25 cellular contexts compared by ENCODE assay signal in genomic region chr6:167708501-167709094, GRCh38.
A peak's percentile ranks its signal among the peaks of the same experiment; 100 is the strongest.
DNase-seq lines count a peak whose midpoint lies in the region; ATAC-seq and TF ChIP-seq lines count a peak whose summit lies in the region.
"Had no signal": no experiment of that assay in that cellular context is flagged by ENCODE, and none has a peak within 500 bp of the region (broad histone marks: within the 10 kb centered on the region; RNA-seq: fewer than 3 reads in every experiment).

No MANE protein-coding gene starts in this region.

- CTCF ChIA-PET in SK-N-SH (lab: Yijun Ruan, JAX) = interaction anchor here (2.1 kb wide), 1 partner anchor 9 kb away, joined by 6 read pairs; no protein-coding TSS in a partner anchor

- peaks cover 7% of the 10 kb centered on the region for H3K9me3 Mint-ChIP-seq in glutamatergic neuron (ENCODE audit: unreplicated experiment)

- no peaks in the 10 kb centered on the region for H3K9me2 ChIP-seq in SK-N-SH

- POLR2A ChIA-PET in SK-N-SH (lab: Yijun Ruan, JAX) = interaction anchor here (0.7 kb wide), 1 partner anchor 24 kb away, joined by 3 read pairs; no protein-coding TSS in a partner anchor

- H3K27me3 ChIP-seq in SK-N-SH (ENCODE audit: insufficient read depth) = no peaks in the 10 kb centered on the region
- peaks cover 0 to 79% (median 11%) of the 10 kb centered on the region in 7 donors for H3K27me3 ChIP-seq in spleen (replicated peaks in 1 of 7)

- peaks cover 28% of the 10 kb centered on the region for H3K4me1 Mint-ChIP-seq in glutamatergic neuron (ENCODE audit: low read depth, unreplicated experiment)

- intact Hi-C loops in spleen (cut with DNase I; ENCODE audit: low total_unique reads) = no loop called here

- no peaks in the 10 kb centered on the region for H4K20me1 ChIP-seq in SK-N-SH (ENCODE audit: insufficient read depth)

- H3K27ac Mint-ChIP-seq in glutamatergic neuron (ENCODE audit: unreplicated experiment) = peak overlapping the region; percentile 2
- H3K27ac Mint-ChIP-seq: B cell; CD8-positive, alpha-beta memory T cell; HFFc6 had no signal

- H3K4me3 Mint-ChIP-seq in glutamatergic neuron (ENCODE audit: unreplicated experiment) = no peak overlapping the region
- H3K4me3 Mint-ChIP-seq: B cell; CD14-positive monocyte; CD8-positive, alpha-beta memory T cell; HFFc6 had no signal

- TF ChIP-seq RAD21 in SK-N-SH (IDR thresholded peaks at IDR 0.05; ENCODE audit: low read length) = no peak

- no peaks in the 10 kb centered on the region for H3K36me3 Mint-ChIP-seq in glutamatergic neuron (ENCODE audit: unreplicated experiment)
- H3K36me3 Mint-ChIP-seq: CD14-positive monocyte; CD8-positive, alpha-beta memory T cell had no signal

- no peak overlapping the region for H3K4me2 ChIP-seq in SK-N-SH

- H3K27ac ChIP-seq in SK-N-SH (ENCODE audit: low read depth in 2 of 2, low read length in 1 of 2) = no peak overlapping the region
- no peak overlapping the region for H3K27ac ChIP-seq in spleen
- H3K27ac ChIP-seq: 22Rv1, SJSA1 had no signal

- H3K4me1 ChIP-seq in SK-N-SH (ENCODE audit: control insufficient read depth in 1 of 2, insufficient read depth in 2 of 2, low read depth in 1 of 2, low read length in 1 of 2) = peaks cover 0 to 4% of the 10 kb centered on the region in 2 experiments; a peak in 1 of 4 replicates
- H3K4me1 ChIP-seq in spleen = peaks cover 0 to 44% (median 10%) of the 10 kb centered on the region in 6 donors

- H3K9ac ChIP-seq in SK-N-SH = no peak overlapping the region

- H2AFZ ChIP-seq in SK-N-SH (ENCODE audit: low read depth) = no peak overlapping the region

- TF ChIP-seq EP300 in SK-N-SH (IDR thresholded peaks at IDR 0.05; ENCODE audit: borderline replicate concordance in 1 of 2, low read depth in 1 of 2, low read length in 1 of 2) = no peak

- H3K27me3 Mint-ChIP-seq in glutamatergic neuron (ENCODE audit: unreplicated experiment) = peaks cover 3% of the 10 kb centered on the region

- WGBS in SK-N-SH (ENCODE audit: low lambda C conversion rate) = 51% methylated on average over 14 of the region's 15 CpGs
- 72 to 84% (median 78%) methylated on average over 15 of the region's 15 CpGs for WGBS in spleen, 5 donors

- TF ChIP-seq CTCF in SK-N-SH (IDR thresholded peaks at IDR 0.05) (no peak), glutamatergic neuron (IDR thresholded peaks at IDR 0.05; ENCODE audit: partially characterized antibody, unreplicated experiment) (no peak), spleen (IDR thresholded peaks at IDR 0.05 in 8 of 11, conservative IDR thresholded peaks at IDR 0.05 in 3 of 11) (no peak)

- DNase-seq in SK-N-SH = peak; percentile 7
- no peak for DNase-seq in glutamatergic neuron
- peak; percentile 47 for DNase-seq in mesenteric fat pad (ENCODE audit: low spot score)
- DNase-seq in spleen = peak; percentile 53
- no peak for DNase-seq in hypothalamus (lab: John Stamatoyannopoulos, UW)
- no peak for DNase-seq in HCEC 1CT
- DNase-seq: Calu3; CD8-positive, alpha-beta memory T cell; DMS153; DND-41; HFFc6; KG1; MM.1S; NCI-H1694; NCI-H2029 treated with DMSO at 0.1 percent for 48 hours; NCI-H2227 treated with DMSO at 0.1 percent for 48 hours; NCI-H526 treated with DMSO at 0.1 percent for 48 hours; Right ventricle myocardium superior; RPMI8226 had no signal

- no peaks in the 10 kb centered on the region for H3F3A ChIP-seq in SK-N-SH (replicated peaks; ENCODE audit: insufficient read depth)

- H3K36me3 ChIP-seq in SK-N-SH (replicated peaks in 1 of 2; ENCODE audit: control insufficient read depth in 1 of 2, insufficient read depth in 2 of 2, low read length in 1 of 2) (no peaks in the 10 kb centered on the region), spleen (no peaks in the 10 kb centered on the region)
- H3K36me3 ChIP-seq: SJSA1 had no signal

- no peaks in the 10 kb centered on the region for H3K9me3 ChIP-seq in SK-N-SH
- no peaks in the 10 kb centered on the region for H3K9me3 ChIP-seq in spleen
- H3K9me3 ChIP-seq: SJSA1 had no signal

- no peaks in the 10 kb centered on the region for H3K79me2 ChIP-seq in SK-N-SH (ENCODE audit: insufficient read depth)

- H3K4me3 ChIP-seq in SK-N-SH (ENCODE audit: low read depth in 2 of 2, low read length in 1 of 2) = no peak overlapping the region
- H3K4me3 ChIP-seq in spleen = no peak overlapping the region
- H3K4me3 ChIP-seq: SJSA1 had no signal

- no peak for TF ChIP-seq POLR2A in spleen (IDR thresholded peaks at IDR 0.05)

- ATAC-seq in SK-N-SH treated with all-trans-retinoic acid at 6 μM for 48 hours (no peak), GM19035 (IDR thresholded peaks at IDR 0.05; ENCODE audit: unreplicated experiment) (no peak)

TF ChIP-seq in SK-N-SH, 30 proteins besides CTCF, POLR2A, EP300 and RAD21:
- TF ChIP-seq RCOR1 (IDR thresholded peaks at IDR 0.05; ENCODE audit: low read length) (no peak), RFX5 (IDR thresholded peaks at IDR 0.05; ENCODE audit: low read length) (no peak), CHD2 (IDR thresholded peaks at IDR 0.05; ENCODE audit: low read length, partially characterized antibody) (no peak)

TF ChIP-seq in SK-N-SH treated with all-trans-retinoic acid at 6 μM for 48 hours, 23 proteins besides CTCF, POLR2A, EP300 and RAD21 (continues in another document):
- no peak for TF ChIP-seq POU6F1 (CRISPR knock-in tag; IDR thresholded peaks at IDR 0.05; ENCODE audit: borderline replicate concordance, low read depth)
- TF ChIP-seq ESRRG (CRISPR knock-in tag; IDR thresholded peaks at IDR 0.05) = no peak
- TF ChIP-seq ZNF565 (CRISPR knock-in tag; conservative IDR thresholded peaks at IDR 0.05; ENCODE audit: low read depth) = no peak
- no peak for TF ChIP-seq TSHZ2 (CRISPR knock-in tag; IDR thresholded peaks at IDR 0.05)
- no peak for TF ChIP-seq ISL1 (CRISPR knock-in tag; IDR thresholded peaks at IDR 0.05)
- TF ChIP-seq TOX (CRISPR knock-in tag; IDR thresholded peaks at IDR 0.05; ENCODE audit: borderline replicate concordance) = no peak
- no peak for TF ChIP-seq ZFP30 (CRISPR knock-in tag; IDR thresholded peaks at IDR 0.05)
- TF ChIP-seq ZC3H10 (CRISPR knock-in tag; IDR thresholded peaks at IDR 0.05) = no peak
- no peak for TF ChIP-seq ZNF70 (CRISPR knock-in tag; IDR thresholded peaks at IDR 0.05)
- TF ChIP-seq, protein P1, sequence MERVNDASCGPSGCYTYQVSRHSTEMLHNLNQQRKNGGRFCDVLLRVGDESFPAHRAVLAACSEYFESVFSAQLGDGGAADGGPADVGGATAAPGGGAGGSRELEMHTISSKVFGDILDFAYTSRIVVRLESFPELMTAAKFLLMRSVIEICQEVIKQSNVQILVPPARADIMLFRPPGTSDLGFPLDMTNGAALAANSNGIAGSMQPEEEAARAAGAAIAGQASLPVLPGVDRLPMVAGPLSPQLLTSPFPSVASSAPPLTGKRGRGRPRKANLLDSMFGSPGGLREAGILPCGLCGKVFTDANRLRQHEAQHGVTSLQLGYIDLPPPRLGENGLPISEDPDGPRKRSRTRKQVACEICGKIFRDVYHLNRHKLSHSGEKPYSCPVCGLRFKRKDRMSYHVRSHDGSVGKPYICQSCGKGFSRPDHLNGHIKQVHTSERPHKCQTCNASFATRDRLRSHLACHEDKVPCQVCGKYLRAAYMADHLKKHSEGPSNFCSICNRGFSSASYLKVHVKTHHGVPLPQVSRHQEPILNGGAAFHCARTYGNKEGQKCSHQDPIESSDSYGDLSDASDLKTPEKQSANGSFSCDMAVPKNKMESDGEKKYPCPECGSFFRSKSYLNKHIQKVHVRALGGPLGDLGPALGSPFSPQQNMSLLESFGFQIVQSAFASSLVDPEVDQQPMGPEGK (CRISPR knock-in tag; IDR thresholded peaks at IDR 0.05; ENCODE audit: borderline replicate concordance) = no peak
- no peak for TF ChIP-seq RARB (CRISPR knock-in tag; IDR thresholded peaks at IDR 0.05)
- no peak for TF ChIP-seq BACH2 (CRISPR knock-in tag; IDR thresholded peaks at IDR 0.05; ENCODE audit: borderline replicate concordance)
- TF ChIP-seq GLIS3 (CRISPR knock-in tag; IDR thresholded peaks at IDR 0.05) = no peak

Comparison
In these comparisons a context has a peak if more than half of its experiments do, and no peak if none do; other contexts are left out.
1. DNase-seq: peak in SK-N-SH (single experiment), mesenteric fat pad (single experiment) and spleen (single experiment); none in glutamatergic neuron (single experiment), hypothalamus (0 of 51) and HCEC 1CT (single experiment).